Comparison of ENCODE assay signal across 13 cellular contexts in genomic region chr2:169684712-169685111, GRCh38. TPM values are rescaled to one million over a fixed set of nuclear protein-coding genes. Genes with fewer than 3 reads are reported as not detected.
"Had no signal": no experiment of that assay in that cellular context is flagged by ENCODE, and none has a peak within 500 bp of the region (broad histone marks: within the 10 kb centered on the region; RNA-seq: fewer than 3 reads in every experiment).

No MANE protein-coding gene starts in this region.

RNA-seq across cellular contexts. Expression of gene CFAP210, which starts 9.5 kb away (rescaled TPM):
- total RNA-seq: colonic mucosa, dermis microvascular lymphatic vessel endothelial cell, esophagus mucosa, esophagus squamous epithelium, gastrocnemius medialis, glomerular endothelial cell, heart right ventricle, left ventricle myocardium superior, lower leg skin, lung microvascular endothelial cell, mesenteric fat pad, mucosa of descending colon, myocyte had no signal
